In genomic region chr2:102674836-102675235, GRCh38 we compare ENCODE assay signal across 2 cellular contexts.
TF ChIP-seq lines count a peak whose summit lies in the region.

No MANE protein-coding gene starts in this region.

TF ChIP-seq in Ishikawa, 13 proteins besides CTCF, POLR2A, EP300 and RAD21 (continued from another document):
- TF ChIP-seq, protein P1, sequence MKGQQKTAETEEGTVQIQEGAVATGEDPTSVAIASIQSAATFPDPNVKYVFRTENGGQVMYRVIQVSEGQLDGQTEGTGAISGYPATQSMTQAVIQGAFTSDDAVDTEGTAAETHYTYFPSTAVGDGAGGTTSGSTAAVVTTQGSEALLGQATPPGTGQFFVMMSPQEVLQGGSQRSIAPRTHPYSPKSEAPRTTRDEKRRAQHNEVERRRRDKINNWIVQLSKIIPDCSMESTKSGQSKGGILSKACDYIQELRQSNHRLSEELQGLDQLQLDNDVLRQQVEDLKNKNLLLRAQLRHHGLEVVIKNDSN (IDR thresholded peaks at IDR 0.05): peak; percentile 46
- TF ChIP-seq, protein P2, sequence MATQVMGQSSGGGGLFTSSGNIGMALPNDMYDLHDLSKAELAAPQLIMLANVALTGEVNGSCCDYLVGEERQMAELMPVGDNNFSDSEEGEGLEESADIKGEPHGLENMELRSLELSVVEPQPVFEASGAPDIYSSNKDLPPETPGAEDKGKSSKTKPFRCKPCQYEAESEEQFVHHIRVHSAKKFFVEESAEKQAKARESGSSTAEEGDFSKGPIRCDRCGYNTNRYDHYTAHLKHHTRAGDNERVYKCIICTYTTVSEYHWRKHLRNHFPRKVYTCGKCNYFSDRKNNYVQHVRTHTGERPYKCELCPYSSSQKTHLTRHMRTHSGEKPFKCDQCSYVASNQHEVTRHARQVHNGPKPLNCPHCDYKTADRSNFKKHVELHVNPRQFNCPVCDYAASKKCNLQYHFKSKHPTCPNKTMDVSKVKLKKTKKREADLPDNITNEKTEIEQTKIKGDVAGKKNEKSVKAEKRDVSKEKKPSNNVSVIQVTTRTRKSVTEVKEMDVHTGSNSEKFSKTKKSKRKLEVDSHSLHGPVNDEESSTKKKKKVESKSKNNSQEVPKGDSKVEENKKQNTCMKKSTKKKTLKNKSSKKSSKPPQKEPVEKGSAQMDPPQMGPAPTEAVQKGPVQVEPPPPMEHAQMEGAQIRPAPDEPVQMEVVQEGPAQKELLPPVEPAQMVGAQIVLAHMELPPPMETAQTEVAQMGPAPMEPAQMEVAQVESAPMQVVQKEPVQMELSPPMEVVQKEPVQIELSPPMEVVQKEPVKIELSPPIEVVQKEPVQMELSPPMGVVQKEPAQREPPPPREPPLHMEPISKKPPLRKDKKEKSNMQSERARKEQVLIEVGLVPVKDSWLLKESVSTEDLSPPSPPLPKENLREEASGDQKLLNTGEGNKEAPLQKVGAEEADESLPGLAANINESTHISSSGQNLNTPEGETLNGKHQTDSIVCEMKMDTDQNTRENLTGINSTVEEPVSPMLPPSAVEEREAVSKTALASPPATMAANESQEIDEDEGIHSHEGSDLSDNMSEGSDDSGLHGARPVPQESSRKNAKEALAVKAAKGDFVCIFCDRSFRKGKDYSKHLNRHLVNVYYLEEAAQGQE (IDR thresholded peaks at IDR 0.05; ENCODE audit: low read depth): no peak
- TF ChIP-seq YY1 (IDR thresholded peaks at IDR 0.05; ENCODE audit: low read depth): no peak

TF ChIP-seq in GM12878, 131 proteins besides CTCF, POLR2A, EP300 and RAD21 (continued from another document):
- TF ChIP-seq, protein P3, sequence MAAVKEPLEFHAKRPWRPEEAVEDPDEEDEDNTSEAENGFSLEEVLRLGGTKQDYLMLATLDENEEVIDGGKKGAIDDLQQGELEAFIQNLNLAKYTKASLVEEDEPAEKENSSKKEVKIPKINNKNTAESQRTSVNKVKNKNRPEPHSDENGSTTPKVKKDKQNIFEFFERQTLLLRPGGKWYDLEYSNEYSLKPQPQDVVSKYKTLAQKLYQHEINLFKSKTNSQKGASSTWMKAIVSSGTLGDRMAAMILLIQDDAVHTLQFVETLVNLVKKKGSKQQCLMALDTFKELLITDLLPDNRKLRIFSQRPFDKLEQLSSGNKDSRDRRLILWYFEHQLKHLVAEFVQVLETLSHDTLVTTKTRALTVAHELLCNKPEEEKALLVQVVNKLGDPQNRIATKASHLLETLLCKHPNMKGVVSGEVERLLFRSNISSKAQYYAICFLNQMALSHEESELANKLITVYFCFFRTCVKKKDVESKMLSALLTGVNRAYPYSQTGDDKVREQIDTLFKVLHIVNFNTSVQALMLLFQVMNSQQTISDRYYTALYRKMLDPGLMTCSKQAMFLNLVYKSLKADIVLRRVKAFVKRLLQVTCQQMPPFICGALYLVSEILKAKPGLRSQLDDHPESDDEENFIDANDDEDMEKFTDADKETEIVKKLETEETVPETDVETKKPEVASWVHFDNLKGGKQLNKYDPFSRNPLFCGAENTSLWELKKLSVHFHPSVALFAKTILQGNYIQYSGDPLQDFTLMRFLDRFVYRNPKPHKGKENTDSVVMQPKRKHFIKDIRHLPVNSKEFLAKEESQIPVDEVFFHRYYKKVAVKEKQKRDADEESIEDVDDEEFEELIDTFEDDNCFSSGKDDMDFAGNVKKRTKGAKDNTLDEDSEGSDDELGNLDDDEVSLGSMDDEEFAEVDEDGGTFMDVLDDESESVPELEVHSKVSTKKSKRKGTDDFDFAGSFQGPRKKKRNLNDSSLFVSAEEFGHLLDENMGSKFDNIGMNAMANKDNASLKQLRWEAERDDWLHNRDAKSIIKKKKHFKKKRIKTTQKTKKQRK (IDR thresholded peaks at IDR 0.05; ENCODE audit: low read depth, low read length): no peak
TF ChIP-seq in GM12878: peak in this region for 1.
